8 cellular contexts compared by ENCODE assay signal in the genomic region with DNA sequence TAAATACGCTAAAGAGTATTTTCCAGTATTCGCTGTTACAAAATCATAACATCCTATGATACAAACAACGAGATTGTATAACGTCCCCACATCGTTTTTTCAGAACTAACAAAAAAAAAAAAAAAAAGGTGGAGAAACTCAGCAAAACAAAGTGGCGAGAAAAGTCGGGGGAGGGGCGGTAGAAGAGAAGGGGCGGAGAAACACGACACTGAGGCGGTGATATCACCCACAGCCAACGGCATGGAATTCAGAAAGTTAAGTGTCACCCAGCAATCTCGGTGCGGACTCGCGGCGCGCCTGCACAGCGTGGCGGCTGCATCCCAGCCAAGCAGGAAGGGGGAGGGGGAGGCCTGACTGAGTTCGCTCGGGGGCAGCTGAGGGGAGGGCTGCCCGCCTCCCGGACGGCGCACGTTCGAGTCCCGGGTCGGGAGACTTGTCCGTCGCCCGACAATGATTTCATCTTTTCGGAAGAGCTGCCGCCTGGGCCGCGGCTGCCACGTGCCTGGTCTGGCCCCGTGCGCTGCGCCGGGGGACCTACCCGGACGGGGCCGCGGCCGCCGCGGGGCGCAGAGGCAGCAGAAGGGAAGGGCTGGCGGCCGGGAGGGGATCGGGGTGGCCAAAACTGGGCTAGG. TPM values are rescaled to one million over a fixed set of nuclear protein-coding genes. Genes with fewer than 3 reads are reported as not detected.
A peak's percentile ranks its signal among the peaks of the same experiment; 100 is the strongest.
DNase-seq lines count a peak whose midpoint lies in the region; ATAC-seq and TF ChIP-seq lines count a peak whose summit lies in the region.

No MANE protein-coding gene starts in this region.

- H3K27me3 ChIP-seq in DND-41 (ENCODE audit: insufficient read depth, low read length, poor library complexity) (peaks cover 24% of the 10 kb centered on the region), heart right ventricle (no peaks in the 10 kb centered on the region), trophoblast cell (ENCODE audit: insufficient read depth, low read length) (peaks cover 18% of the 10 kb centered on the region), transverse colon (no peaks in the 10 kb centered on the region)

- H2AFZ ChIP-seq in DND-41 (ENCODE audit: low read depth, low read length) (peak overlapping the region; percentile 95), trophoblast cell (ENCODE audit: insufficient read depth, low read length, poor library complexity) (peak overlapping the region; percentile 91)

- H3K4ac ChIP-seq in trophoblast cell (ENCODE audit: low read depth, low read length): peak overlapping the region; percentile 93

- WGBS in heart right ventricle, 2 donors: 1% methylated on average over 53 of the region's 53 CpGs
- no CpG with 5 or more reads among the region's 53 CpGs for WGBS in trophoblast cell (ENCODE audit: extremely low coverage, insufficient coverage, insufficient read length)
- WGBS in transverse colon (ENCODE audit: low coverage in 1 of 2), 2 donors: 0 to 2% methylated on average over 12 to 44 of the region's 53 CpGs

- H3K14ac ChIP-seq in trophoblast cell (ENCODE audit: low read length): peak overlapping the region; percentile 95

- peak overlapping the region; percentile 99 for H3K18ac ChIP-seq in trophoblast cell (ENCODE audit: low read length)

- H3K4me2 ChIP-seq in DND-41 (ENCODE audit: insufficient read depth, low read length) (peak overlapping the region; percentile 97), trophoblast cell (ENCODE audit: low read length) (peak overlapping the region; percentile 95)

- H3K36me3 ChIP-seq in DND-41 (ENCODE audit: insufficient read depth, low read length): no peaks in the 10 kb centered on the region; the same call in 1 of the 2 replicates
- no peaks in the 10 kb centered on the region for H3K36me3 ChIP-seq in heart right ventricle
- no peaks in the 10 kb centered on the region for H3K36me3 ChIP-seq in trophoblast cell (ENCODE audit: control insufficient read depth in 1 of 2, insufficient read depth in 2 of 2, low read length in 2 of 2)
- no peaks in the 10 kb centered on the region for H3K36me3 ChIP-seq in transverse colon

- intact Hi-C loops in heart right ventricle (cut with DNase I): loop anchor here in 2 of 10 donors (5.0 kb wide), 2 partner anchors 58 to 103 kb away; partner anchors contain the start of gene RAB33B (in 2 of the 2)
- intact Hi-C loops in transverse colon (cut with DNase I; ENCODE audit: low total_unique reads): no loop called here

- H3K4me1 ChIP-seq in DND-41 (ENCODE audit: insufficient read depth, low read length) (peaks cover 34% of the 10 kb centered on the region), heart right ventricle (peaks cover 10 to 77% (median 66%) of the 10 kb centered on the region in 9 donors), trophoblast cell (ENCODE audit: control insufficient read depth in 1 of 2, insufficient read depth in 2 of 2, low read length in 2 of 2) (peaks cover 11 to 15% of the 10 kb centered on the region in 2 experiments), transverse colon (peaks cover 6 to 72% (median 39%) of the 10 kb centered on the region in 4 donors)

- H2AK5ac ChIP-seq in trophoblast cell (ENCODE audit: low read length): peak overlapping the region; percentile 90

- peak; percentile 90 for TF ChIP-seq POLR2A in transverse colon (IDR thresholded peaks at IDR 0.05)

- peak overlapping the region; percentile 96 for H2BK120ac ChIP-seq in trophoblast cell (ENCODE audit: insufficient read depth, low read length, poor library complexity)

- H3K9me3 ChIP-seq in DND-41 (ENCODE audit: insufficient read depth, low read length, severe bottlenecking) (no peaks in the 10 kb centered on the region), heart right ventricle (no peaks in the 10 kb centered on the region), trophoblast cell (ENCODE audit: insufficient read depth, low read depth, low read length) (no peaks in the 10 kb centered on the region), transverse colon (no peaks in the 10 kb centered on the region)

- TF ChIP-seq CTCF in DND-41 (IDR thresholded peaks at IDR 0.05; ENCODE audit: borderline replicate concordance, extremely low read depth, low read length, poor library complexity, severe bottlenecking): no peak
- TF ChIP-seq CTCF in heart right ventricle (IDR thresholded peaks at IDR 0.05): no peak
- no peak for TF ChIP-seq CTCF in transverse colon (IDR thresholded peaks at IDR 0.05)

- DNase-seq in DND-41 (peak; percentile 90), HEK293T (ENCODE audit: extremely low spot score) (peak; percentile 83), NCI-H1417 treated with DMSO at 0.1 percent for 48 hours (lab: John Stamatoyannopoulos, UW) (peak; percentile 67), T-helper 2 cell (peak; percentile 38 to 92 (median 72)), amygdala (lab: John Stamatoyannopoulos, UW) (peak in 53 of 56 donors; percentile 9 to 86 (median 73)), heart right ventricle (peak; percentile 91 to 95), trophoblast cell (peak; percentile 85 to 91), transverse colon (peak; percentile 89)

- CTCF ChIA-PET in HEK293T (lab: Yijun Ruan, JAX): interaction anchor here (1.4 kb wide), 1 partner anchor 57 kb away, joined by 4 read pairs; no protein-coding TSS in a partner anchor

- peak overlapping the region; percentile 94 for H3K9ac ChIP-seq in DND-41 (ENCODE audit: low read depth, low read length)
- H3K9ac ChIP-seq in trophoblast cell (ENCODE audit: low read length): peak overlapping the region; percentile 90

- H4K91ac ChIP-seq in trophoblast cell (ENCODE audit: low read depth, low read length): peak overlapping the region; percentile 97

- H3K4me3 ChIP-seq in DND-41 (ENCODE audit: low read depth in 1 of 2, low read length in 2 of 2): peak overlapping the region; percentile 65 to 88
- peak overlapping the region; percentile 65 to 98 (median 92) for H3K4me3 ChIP-seq in heart right ventricle
- peak overlapping the region; percentile 86 for H3K4me3 ChIP-seq in trophoblast cell (ENCODE audit: low read depth, low read length)
- H3K4me3 ChIP-seq in transverse colon: peak overlapping the region; percentile 64 to 95 (median 79)

- peak overlapping the region; percentile 51 for H2BK12ac ChIP-seq in trophoblast cell (ENCODE audit: low read length)

- peak; percentile 72 for ATAC-seq in DND-41 (ENCODE audit: insufficient read depth, low read depth)
- peak; percentile 79 to 85 (median 82) for ATAC-seq in heart right ventricle

- H3K79me1 ChIP-seq in trophoblast cell (ENCODE audit: low read length): peaks cover 16% of the 10 kb centered on the region

- H3K23ac ChIP-seq in trophoblast cell (ENCODE audit: low read length): no peak overlapping the region

- H3K27ac ChIP-seq in DND-41 (ENCODE audit: low read length): peak overlapping the region; percentile 75
- H3K27ac ChIP-seq in heart right ventricle: peak overlapping the region; percentile 92 to 99 (median 98)
- peak overlapping the region; percentile 75 for H3K27ac ChIP-seq in trophoblast cell (ENCODE audit: low read depth, low read length)
- peak overlapping the region; percentile 88 to 98 (median 94) for H3K27ac ChIP-seq in transverse colon

- H4K8ac ChIP-seq in trophoblast cell (ENCODE audit: low read depth, low read length): peak overlapping the region; percentile 95

- peak overlapping the region; percentile 74 for H2BK5ac ChIP-seq in trophoblast cell (ENCODE audit: low read depth, low read length, poor library complexity)

- in situ Hi-C loops in transverse colon (cut with MboI; ENCODE audit: low pct_ligation_motif_present in 1 of 4, low pct_unique_long_range_greater_than_20kb in 1 of 4, low sequenced_read_pairs in 3 of 4): no loop called here

- TF ChIP-seq EP300 in transverse colon (IDR thresholded peaks at IDR 0.05; ENCODE audit: low read depth): no peak

- peak overlapping the region; percentile 89 for H4K12ac ChIP-seq in trophoblast cell (ENCODE audit: low read depth, low read length)

- H3K79me2 ChIP-seq in DND-41 (ENCODE audit: insufficient read depth, low read length): peaks cover 54% of the 10 kb centered on the region
- peaks cover 12% of the 10 kb centered on the region for H3K79me2 ChIP-seq in trophoblast cell (ENCODE audit: control insufficient read depth, insufficient read depth, low read length, poor library complexity)

- POLR2A ChIA-PET in HEK293T (lab: Yijun Ruan, JAX): interaction anchor here (1.1 to 5.0 kb wide), 12 partner anchors 7 to 378 kb away, joined by 3 to 27 read pairs (median 10); partner anchors contain the start of genes ELF2 and RAB33B

- H4K20me1 ChIP-seq in DND-41 (ENCODE audit: insufficient read depth, low read length): peaks cover 26% of the 10 kb centered on the region; the same call in 1 of the 2 replicates

TF ChIP-seq in HEK293T, 16 proteins besides CTCF, POLR2A, EP300 and RAD21:
- TF ChIP-seq SP1 (IDR thresholded peaks at IDR 0.05) (no peak), FOXK2 (IDR thresholded peaks at IDR 0.05) (no peak), NFRKB (IDR thresholded peaks at IDR 0.05) (no peak), FOXM1 (IDR thresholded peaks at IDR 0.05; ENCODE audit: borderline replicate concordance) (no peak), ELF4 (IDR thresholded peaks at IDR 0.05) (0 out of 2 replicates have a peak, but pooled peaks have one; percentile 21), L3MBTL2 (conservative IDR thresholded peaks at IDR 0.05) (no peak; the same call in 1 of the 2 replicates), BHLHE40 (IDR thresholded peaks at IDR 0.05; ENCODE audit: borderline replicate concordance) (no peak), HDGF (IDR thresholded peaks at IDR 0.05; ENCODE audit: borderline replicate concordance) (no peak), ARNT (IDR thresholded peaks at IDR 0.05) (no peak), FOXA1 (IDR thresholded peaks at IDR 0.05) (no peak), TARDBP (IDR thresholded peaks at IDR 0.05) (no peak; the same call in 1 of the 2 replicates), ZNF384 (IDR thresholded peaks at IDR 0.05) (peak; percentile 91), SUZ12 (IDR thresholded peaks at IDR 0.05) (no peak), PKNOX1 (IDR thresholded peaks at IDR 0.05) (peak; percentile 66), LEF1 (IDR thresholded peaks at IDR 0.05; ENCODE audit: borderline replicate concordance) (no peak), CTBP1 (IDR thresholded peaks at IDR 0.05; ENCODE audit: borderline replicate concordance) (peak; percentile 82)

RNA-seq across cellular contexts. Expression of gene SETD7, which starts 0.8 kb away (rescaled TPM):
- total RNA-seq in heart right ventricle (10 to 100 TPM; 41.0 to 79.2 (median 57.8) TPM), transverse colon (10 to 100 TPM; 19.7 to 31.3 (median 24.8) TPM)
- polyA plus RNA-seq in heart right ventricle: 10 to 100 TPM; 12.0 to 13.5 TPM
- 11.2 TPM in 2 replicates for polyA plus RNA-seq in trophoblast cell (2013)

Comparison
In these comparisons a context has a peak if more than half of its experiments do, and no peak if none do; other contexts are left out.
1. Peak in every context shown above with its lines: DNase-seq, ATAC-seq, H3K4me3 ChIP-seq and H3K27ac ChIP-seq.